29 cellular contexts compared by ENCODE assay signal in genomic region chr7:37366445-37366844, GRCh38.
"Had no signal": no experiment of that assay in that cellular context is flagged by ENCODE, and none has a peak within 500 bp of the region (broad histone marks: within the 10 kb centered on the region; RNA-seq: fewer than 3 reads in every experiment).

No MANE protein-coding gene starts in this region.

- H3K27ac ChIP-seq: adrenal gland, ascending aorta, brain microvascular endothelial cell, foreskin keratinocyte, lower lobe of right lung, sigmoid colon, SJSA1 had no signal

- H3K9me3 ChIP-seq: adrenal gland, ascending aorta, lower lobe of right lung, sigmoid colon, SJSA1, upper lobe of left lung had no signal

- ATAC-seq: foreskin keratinocyte; lower lobe of right lung; Right ventricle myocardium inferior; stimulated activated naive B cell treated with anti-CD40 and anti-IgM and Interleukin-4, amounts not matched to agents 10 μg/mL and 1 μg/mL and 100 μg/mL, for 72 hours had no signal

- H3K4me1 ChIP-seq: adrenal gland, ascending aorta, foreskin keratinocyte, sigmoid colon, SJSA1 had no signal

- H3K9me3 Mint-ChIP-seq: activated B cell treated with CpG ODN at 0.5 μM for 24 hours; dendritic cell treated with granulocyte-macrophage colony-stimulating factor and Interleukin-4, amounts not matched to agents 40 ng/mL and 50 ng/mL, for 4 days; naive B cell had no signal

- H3K27me3 ChIP-seq: adrenal gland, ascending aorta, brain microvascular endothelial cell, foreskin keratinocyte, sigmoid colon, SJSA1, upper lobe of left lung had no signal

- H3K4me1 Mint-ChIP-seq: neural crest cell had no signal

- H3K36me3 Mint-ChIP-seq: naive B cell had no signal

- H3K27me3 Mint-ChIP-seq: activated B cell treated with CpG ODN at 0.5 μM for 24 hours; dendritic cell treated with granulocyte-macrophage colony-stimulating factor and Interleukin-4, amounts not matched to agents 40 ng/mL and 50 ng/mL, for 4 days; naive B cell; progenitor cell of endocrine pancreas; stimulated activated naive B cell treated with anti-CD40 and anti-IgM and Interleukin-4, amounts not matched to agents 10 μg/mL and 1 μg/mL and 100 μg/mL, for 72 hours had no signal

- H3K4me3 Mint-ChIP-seq: activated B cell treated with CpG ODN at 0.5 μM for 24 hours; dendritic cell treated with granulocyte-macrophage colony-stimulating factor and Interleukin-4, amounts not matched to agents 40 ng/mL and 50 ng/mL, for 4 days; naive B cell; neural crest cell; stimulated activated naive B cell treated with anti-CD40 and anti-IgM and Interleukin-4, amounts not matched to agents 10 μg/mL and 1 μg/mL and 100 μg/mL, for 72 hours; T-helper 1 cell treated with Interleukin-12 subunit alpha and Interleukin-12 subunit beta and Interleukin-4 antibody, amounts not matched to agents 30 μg/mL and 1 μg/mL, for 36 hours had no signal

- DNase-seq: activated B cell treated with CpG ODN at 0.5 μM for 24 hours; activated CD4-positive, alpha-beta T cell treated with anti-CD3 and anti-CD28 coated beads for 48 hours; activated effector memory CD4-positive, alpha-beta T cell treated with anti-CD3 and anti-CD28 coated beads, Interleukin-2, amount 50 U/mL, for 16 hours; activated T-cell treated with anti-CD3 and anti-CD28 coated beads, Interleukin-2, amount 50 U/mL, for 48 hours; adrenal gland; brain microvascular endothelial cell; caudate nucleus; effector CD4-positive, alpha-beta T cell; foreskin keratinocyte; left colon; lower lobe of right lung; mesendoderm; naive B cell; occipital lobe; retina; sigmoid colon; stimulated activated CD4-positive, alpha-beta T cell treated with anti-CD3 and anti-CD28 coated beads, Interleukin-15, amount 100 ng/mL, for 24 hours; stimulated activated naive B cell treated with anti-CD40 and anti-IgM and Interleukin-4, amounts not matched to agents 10 μg/mL and 1 μg/mL and 100 μg/mL, for 72 hours; upper lobe of left lung had no signal

- H3K36me3 ChIP-seq: adrenal gland, ascending aorta, brain microvascular endothelial cell, lower lobe of right lung, sigmoid colon, SJSA1, upper lobe of left lung had no signal

- H3K4me3 ChIP-seq: adrenal gland, ascending aorta, lower lobe of right lung, sigmoid colon, SJSA1, smooth muscle cell, upper lobe of left lung had no signal

- FAIRE-seq: keratinocyte, TTC549 had no signal

- H3K27ac Mint-ChIP-seq: activated B cell treated with CpG ODN at 0.5 μM for 24 hours; dendritic cell treated with granulocyte-macrophage colony-stimulating factor and Interleukin-4, amounts not matched to agents 40 ng/mL and 50 ng/mL, for 4 days; naive B cell; progenitor cell of endocrine pancreas; T-helper 1 cell treated with Interleukin-12 subunit alpha and Interleukin-12 subunit beta and Interleukin-4 antibody, amounts not matched to agents 30 μg/mL and 1 μg/mL, for 36 hours had no signal
